Comparison of ENCODE assay signal across 20 cellular contexts in genomic region chr10:71695502-71696476, GRCh38. TPM values are rescaled to one million over a fixed set of nuclear protein-coding genes. Genes with fewer than 3 reads are reported as not detected.
DNase-seq lines count a peak whose midpoint lies in the region; ATAC-seq and TF ChIP-seq lines count a peak whose summit lies in the region.
"Had no signal": no experiment of that assay in that cellular context is flagged by ENCODE, and none has a peak within 500 bp of the region (broad histone marks: within the 10 kb centered on the region; RNA-seq: fewer than 3 reads in every experiment).

No MANE protein-coding gene starts in this region.

- ATAC-seq in activated CD8-positive, alpha-beta T cell treated with anti-CD3 and anti-CD28 coated beads, Interleukin-2, amount 10 ng/mL, durations not matched to agents 7 days and 5 days, result no peak
- ATAC-seq in activated CD8-positive, alpha-beta T cell treated with anti-CD3 and anti-CD28 coated beads for 36 hours, result no peak
- ATAC-seq in effector memory CD8-positive, alpha-beta T cell (replicated peaks), result no peak
- ATAC-seq in stimulated activated naive B cell treated with anti-CD40 and anti-IgM and Interleukin-4, amounts not matched to agents 10 μg/mL and 1 μg/mL and 100 μg/mL, for 72 hours (replicated peaks), result no peak

- H3K4me1 ChIP-seq in NT2/D1 (ENCODE audit: insufficient read depth, insufficient read length) (peaks cover 10% of the 10 kb centered on the region), suprapubic skin (peaks cover 25% of the 10 kb centered on the region)
- H3K4me1 ChIP-seq: Caco-2, sigmoid colon had no signal

- WGBS in suprapubic skin, result 66% methylated on average over 3 of the region's 14 CpGs

- TF ChIP-seq POLR2A in suprapubic skin (IDR thresholded peaks at IDR 0.05), result no peak

- TF ChIP-seq CTCF in activated CD8-positive, alpha-beta T cell treated with anti-CD3 and anti-CD28 coated beads for 36 hours (IDR thresholded peaks at IDR 0.05), result no peak
- no peak for TF ChIP-seq CTCF in suprapubic skin (IDR thresholded peaks at IDR 0.05)

- peak overlapping the region; percentile 21 for H3K9ac ChIP-seq in NT2/D1 (ENCODE audit: insufficient read length, low read depth)

- no peak overlapping the region for H3K4me3 Mint-ChIP-seq in activated CD8-positive, alpha-beta T cell treated with anti-CD3 and anti-CD28 coated beads, Interleukin-2, amount 10 ng/mL, durations not matched to agents 7 days and 5 days
- no peak overlapping the region for H3K4me3 Mint-ChIP-seq in activated CD8-positive, alpha-beta T cell treated with anti-CD3 and anti-CD28 coated beads for 36 hours
- peak overlapping the region; percentile 10 to 77 for H3K4me3 Mint-ChIP-seq in effector memory CD8-positive, alpha-beta T cell
- no peak overlapping the region for H3K4me3 Mint-ChIP-seq in stimulated activated naive B cell treated with anti-CD40 and anti-IgM and Interleukin-4, amounts not matched to agents 10 μg/mL and 1 μg/mL and 100 μg/mL, for 72 hours
- H3K4me3 Mint-ChIP-seq in T-helper 2 cell treated with Interferon-gamma antibody and Interleukin-4, amounts not matched to agents 5 μg/mL and 100 μg/mL, for 36 hours, result no peak overlapping the region
- H3K4me3 Mint-ChIP-seq: activated T-helper 1 cell treated with anti-CD3 and anti-CD28 coated beads, Interleukin-12 subunit alpha, Interleukin-12 subunit beta, Interleukin-2, Interleukin-4 antibody, amounts not matched to agents 30 ng/mL and 10 ng/mL and 1 ng/mL, durations not matched to agents 14 hours and 24 hours and 36 hours had no signal

- intact Hi-C loops in activated CD8-positive, alpha-beta T cell treated with anti-CD3 and anti-CD28 coated beads for 36 hours (cut with micrococcal nuclease), result no loop called here

- H3K4me3 ChIP-seq in NT2/D1 (ENCODE audit: insufficient read length, low read depth) (no peak overlapping the region), suprapubic skin (no peak overlapping the region)
- H3K4me3 ChIP-seq: gastrocnemius medialis, mucosa of descending colon, sigmoid colon, SJSA1 had no signal

- CTCF ChIA-PET in activated CD8-positive, alpha-beta T cell treated with anti-CD3 and anti-CD28 coated beads, Interleukin-2, amount 10 ng/mL, durations not matched to agents 7 days and 5 days (lab: Charles Lee), result interaction anchor here (0.9 to 7.2 kb wide), 34 partner anchors 9 to 381 kb away, joined by 3 to 121 read pairs (median 7); partner anchors contain the start of genes PSAP, SLC29A3 and VSIR
- CTCF ChIA-PET in activated CD8-positive, alpha-beta T cell treated with anti-CD3 and anti-CD28 coated beads for 36 hours (lab: Charles Lee), result interaction anchor here (0.6 to 12.2 kb wide), 33 partner anchors 9 to 381 kb away, joined by 3 to 189 read pairs (median 5); partner anchors contain the start of gene VSIR

- POLR2A ChIA-PET in activated CD8-positive, alpha-beta T cell treated with anti-CD3 and anti-CD28 coated beads, Interleukin-2, amount 10 ng/mL, durations not matched to agents 7 days and 5 days (lab: Charles Lee), result interaction anchor here (0.7 to 0.9 kb wide), 3 partner anchors 62 to 76 kb away, joined by 3 read pairs; no protein-coding TSS in a partner anchor
- POLR2A ChIA-PET in activated CD8-positive, alpha-beta T cell treated with anti-CD3 and anti-CD28 coated beads for 36 hours (lab: Charles Lee), result interaction anchor here (1.0 to 2.2 kb wide), 5 partner anchors 17 to 201 kb away, joined by 3 to 10 read pairs (median 4); partner anchors contain the start of gene VSIR

- no peak for TF ChIP-seq EP300 in suprapubic skin (IDR thresholded peaks at IDR 0.05)

- no peaks in the 10 kb centered on the region for H3K9me3 ChIP-seq in NT2/D1 (ENCODE audit: insufficient read depth, low read length)
- H3K9me3 ChIP-seq in suprapubic skin, result no peaks in the 10 kb centered on the region
- H3K9me3 ChIP-seq: Caco-2, gastrocnemius medialis, mucosa of descending colon, SJSA1 had no signal

- H3K27ac Mint-ChIP-seq in activated CD8-positive, alpha-beta T cell treated with anti-CD3 and anti-CD28 coated beads, Interleukin-2, amount 10 ng/mL, durations not matched to agents 7 days and 5 days, result peak overlapping the region; percentile 82
- no peak overlapping the region for H3K27ac Mint-ChIP-seq in activated CD8-positive, alpha-beta T cell treated with anti-CD3 and anti-CD28 coated beads for 36 hours
- peak overlapping the region in 1 of 2 donors; percentile 90 for H3K27ac Mint-ChIP-seq in effector memory CD8-positive, alpha-beta T cell
- H3K27ac Mint-ChIP-seq in stimulated activated naive B cell treated with anti-CD40 and anti-IgM and Interleukin-4, amounts not matched to agents 10 μg/mL and 1 μg/mL and 100 μg/mL, for 72 hours, result peak overlapping the region; percentile 20
- no peak overlapping the region for H3K27ac Mint-ChIP-seq in T-helper 2 cell treated with Interferon-gamma antibody and Interleukin-4, amounts not matched to agents 5 μg/mL and 100 μg/mL, for 36 hours
- H3K27ac Mint-ChIP-seq: activated T-helper 1 cell treated with anti-CD3 and anti-CD28 coated beads, Interleukin-12 subunit alpha, Interleukin-12 subunit beta, Interleukin-2, Interleukin-4 antibody, amounts not matched to agents 30 ng/mL and 10 ng/mL and 1 ng/mL, durations not matched to agents 14 hours and 24 hours and 36 hours had no signal

- H3K27ac ChIP-seq in suprapubic skin, result no peak overlapping the region
- H3K27ac ChIP-seq: sigmoid colon, SJSA1 had no signal

- peaks cover 62% of the 10 kb centered on the region for H3K4me1 Mint-ChIP-seq in activated CD8-positive, alpha-beta T cell treated with anti-CD3 and anti-CD28 coated beads, Interleukin-2, amount 10 ng/mL, durations not matched to agents 7 days and 5 days (ENCODE audit: low read depth)
- peaks cover 49% of the 10 kb centered on the region for H3K4me1 Mint-ChIP-seq in activated CD8-positive, alpha-beta T cell treated with anti-CD3 and anti-CD28 coated beads for 36 hours (ENCODE audit: low read depth)
- H3K4me1 Mint-ChIP-seq in effector memory CD8-positive, alpha-beta T cell (ENCODE audit: low read depth in 2 of 2), result peaks cover 45 to 46% of the 10 kb centered on the region in 2 donors
- peaks cover 32 to 53% of the 10 kb centered on the region in 2 donors for H3K4me1 Mint-ChIP-seq in stimulated activated naive B cell treated with anti-CD40 and anti-IgM and Interleukin-4, amounts not matched to agents 10 μg/mL and 1 μg/mL and 100 μg/mL, for 72 hours
- H3K4me1 Mint-ChIP-seq in T-helper 2 cell treated with Interferon-gamma antibody and Interleukin-4, amounts not matched to agents 5 μg/mL and 100 μg/mL, for 36 hours (ENCODE audit: low read depth), result peaks cover 27% of the 10 kb centered on the region

- H3K27me3 ChIP-seq in NT2/D1 (ENCODE audit: insufficient read depth, insufficient read length), result no peaks in the 10 kb centered on the region
- H3K27me3 ChIP-seq in suprapubic skin, result no peaks in the 10 kb centered on the region
- H3K27me3 ChIP-seq: gastrocnemius medialis, sigmoid colon, SJSA1 had no signal

- H3K9me3 Mint-ChIP-seq in activated CD8-positive, alpha-beta T cell treated with anti-CD3 and anti-CD28 coated beads, Interleukin-2, amount 10 ng/mL, durations not matched to agents 7 days and 5 days (ENCODE audit: insufficient read depth), result no peaks in the 10 kb centered on the region
- no peaks in the 10 kb centered on the region for H3K9me3 Mint-ChIP-seq in activated CD8-positive, alpha-beta T cell treated with anti-CD3 and anti-CD28 coated beads for 36 hours
- H3K9me3 Mint-ChIP-seq in effector memory CD8-positive, alpha-beta T cell, result no peaks in the 10 kb centered on the region
- peaks cover 0 to 4% of the 10 kb centered on the region in 2 donors for H3K9me3 Mint-ChIP-seq in stimulated activated naive B cell treated with anti-CD40 and anti-IgM and Interleukin-4, amounts not matched to agents 10 μg/mL and 1 μg/mL and 100 μg/mL, for 72 hours
- H3K9me3 Mint-ChIP-seq in T-helper 2 cell treated with Interferon-gamma antibody and Interleukin-4, amounts not matched to agents 5 μg/mL and 100 μg/mL, for 36 hours, result no peaks in the 10 kb centered on the region
- H3K9me3 Mint-ChIP-seq: T-cell had no signal

- DNase-seq in activated CD8-positive, alpha-beta T cell treated with anti-CD3 and anti-CD28 coated beads, Interleukin-2, amount 10 ng/mL, durations not matched to agents 7 days and 5 days, result no peak
- no peak for DNase-seq in activated CD8-positive, alpha-beta T cell treated with anti-CD3 and anti-CD28 coated beads for 36 hours
- DNase-seq in NT2/D1 (ENCODE audit: low read depth, low spot score), result no peak
- DNase-seq in effector memory CD8-positive, alpha-beta T cell, result no peak
- DNase-seq in stimulated activated naive B cell treated with anti-CD40 and anti-IgM and Interleukin-4, amounts not matched to agents 10 μg/mL and 1 μg/mL and 100 μg/mL, for 72 hours, result no peak
- DNase-seq in suprapubic skin (ENCODE audit: low spot score in 2 of 2), result no peak
- DNase-seq in UCSD-AML1 (lab: John Stamatoyannopoulos, UW; ENCODE audit: unreplicated experiment), result no peak
- DNase-seq in T-helper 2 cell treated with Interferon-gamma antibody and Interleukin-4, amounts not matched to agents 5 μg/mL and 100 μg/mL, for 36 hours (ENCODE audit: low spot score), result no peak
- DNase-seq: cortex of kidney, NCI-H2171, sigmoid colon had no signal

- H3K36me3 ChIP-seq in NT2/D1 (ENCODE audit: insufficient read depth, insufficient read length, low read length), result no peaks in the 10 kb centered on the region
- H3K36me3 ChIP-seq in suprapubic skin, result no peaks in the 10 kb centered on the region
- H3K36me3 ChIP-seq: gastrocnemius medialis, sigmoid colon, SJSA1 had no signal

- H3K27me3 Mint-ChIP-seq in activated CD8-positive, alpha-beta T cell treated with anti-CD3 and anti-CD28 coated beads, Interleukin-2, amount 10 ng/mL, durations not matched to agents 7 days and 5 days (ENCODE audit: low read depth), result no peaks in the 10 kb centered on the region
- H3K27me3 Mint-ChIP-seq in activated CD8-positive, alpha-beta T cell treated with anti-CD3 and anti-CD28 coated beads for 36 hours, result no peaks in the 10 kb centered on the region
- no peaks in the 10 kb centered on the region for H3K27me3 Mint-ChIP-seq in effector memory CD8-positive, alpha-beta T cell
- H3K27me3 Mint-ChIP-seq in stimulated activated naive B cell treated with anti-CD40 and anti-IgM and Interleukin-4, amounts not matched to agents 10 μg/mL and 1 μg/mL and 100 μg/mL, for 72 hours, result no peaks in the 10 kb centered on the region
- no peaks in the 10 kb centered on the region for H3K27me3 Mint-ChIP-seq in T-helper 2 cell treated with Interferon-gamma antibody and Interleukin-4, amounts not matched to agents 5 μg/mL and 100 μg/mL, for 36 hours (ENCODE audit: low read depth)
- H3K27me3 Mint-ChIP-seq: T-cell had no signal

- no peaks in the 10 kb centered on the region for H3K36me3 Mint-ChIP-seq in activated CD8-positive, alpha-beta T cell treated with anti-CD3 and anti-CD28 coated beads, Interleukin-2, amount 10 ng/mL, durations not matched to agents 7 days and 5 days (ENCODE audit: low read depth)
- H3K36me3 Mint-ChIP-seq in activated CD8-positive, alpha-beta T cell treated with anti-CD3 and anti-CD28 coated beads for 36 hours (ENCODE audit: low read depth), result no peaks in the 10 kb centered on the region
- peaks cover 6% of the 10 kb centered on the region for H3K36me3 Mint-ChIP-seq in effector memory CD8-positive, alpha-beta T cell (ENCODE audit: insufficient read depth)
- no peaks in the 10 kb centered on the region for H3K36me3 Mint-ChIP-seq in stimulated activated naive B cell treated with anti-CD40 and anti-IgM and Interleukin-4, amounts not matched to agents 10 μg/mL and 1 μg/mL and 100 μg/mL, for 72 hours
- no peaks in the 10 kb centered on the region for H3K36me3 Mint-ChIP-seq in T-helper 2 cell treated with Interferon-gamma antibody and Interleukin-4, amounts not matched to agents 5 μg/mL and 100 μg/mL, for 36 hours (ENCODE audit: low read depth)
- H3K36me3 Mint-ChIP-seq: activated CD8-positive, alpha-beta memory T cell treated with anti-CD3 and anti-CD28 coated beads, Interleukin-2, amount 10 ng/mL, durations not matched to agents 7 days and 5 days; T-cell had no signal

RNA-seq across cellular contexts. Expression of gene C10orf105, which starts 23.8 kb away (rescaled TPM):
- total RNA-seq in activated CD8-positive, alpha-beta T cell treated with anti-CD3 and anti-CD28 coated beads, Interleukin-2, amount 10 ng/mL, durations not matched to agents 7 days and 5 days, result 1 to 10 TPM in 1 of 2 experiments, under 1 TPM in 1; 0.73 to 1.1 TPM
- under 1 TPM; 0.16 to 0.27 TPM for total RNA-seq in activated CD8-positive, alpha-beta T cell treated with anti-CD3 and anti-CD28 coated beads for 36 hours
- under 1 TPM in 2 of 4 donors, not detected in 2; 0.17 to 0.48 TPM for total RNA-seq in suprapubic skin
- total RNA-seq: A172, Caco-2, gastrocnemius medialis, LHCN-M2, SJSA1 had no signal

Comparison
In these comparisons a context has a peak if more than half of its experiments do, and no peak if none do; other contexts are left out.
1. H3K27ac Mint-ChIP-seq: peak in activated CD8-positive, alpha-beta T cell treated with anti-CD3 and anti-CD28 coated beads, Interleukin-2, amount 10 ng/mL, durations not matched to agents 7 days and 5 days (single experiment) and stimulated activated naive B cell treated with anti-CD40 and anti-IgM and Interleukin-4, amounts not matched to agents 10 μg/mL and 1 μg/mL and 100 μg/mL, for 72 hours (single experiment); none in activated CD8-positive, alpha-beta T cell treated with anti-CD3 and anti-CD28 coated beads for 36 hours (single experiment) and T-helper 2 cell treated with Interferon-gamma antibody and Interleukin-4, amounts not matched to agents 5 μg/mL and 100 μg/mL, for 36 hours (single experiment).
2. H3K4me3 Mint-ChIP-seq: peak in effector memory CD8-positive, alpha-beta T cell (2 of 2); none in activated CD8-positive, alpha-beta T cell treated with anti-CD3 and anti-CD28 coated beads, Interleukin-2, amount 10 ng/mL, durations not matched to agents 7 days and 5 days (single experiment), activated CD8-positive, alpha-beta T cell treated with anti-CD3 and anti-CD28 coated beads for 36 hours (single experiment), stimulated activated naive B cell treated with anti-CD40 and anti-IgM and Interleukin-4, amounts not matched to agents 10 μg/mL and 1 μg/mL and 100 μg/mL, for 72 hours (0 of 2) and T-helper 2 cell treated with Interferon-gamma antibody and Interleukin-4, amounts not matched to agents 5 μg/mL and 100 μg/mL, for 36 hours (single experiment).